8 cellular contexts compared by ENCODE assay signal in the genomic region with DNA sequence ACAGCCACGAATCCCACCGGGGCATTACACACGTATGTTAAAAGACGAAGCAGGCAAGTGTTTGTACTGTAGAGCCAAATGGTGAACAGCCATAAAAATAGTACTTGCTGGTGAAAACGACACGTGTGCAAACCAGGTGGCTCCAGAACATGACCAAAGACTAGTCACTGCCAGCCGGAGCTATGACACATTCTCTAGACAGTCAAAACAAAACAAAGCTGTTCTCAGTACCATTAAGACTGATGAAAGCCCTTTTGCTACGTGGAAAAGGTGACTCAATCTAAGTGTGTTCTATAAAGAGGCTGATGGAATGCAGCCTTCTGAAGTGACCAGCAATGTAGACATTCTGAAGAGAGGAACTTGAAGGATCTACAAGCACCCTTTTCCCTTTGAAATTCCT.
DNase-seq lines count a peak whose midpoint lies in the region; ATAC-seq, FAIRE-seq and TF ChIP-seq lines count a peak whose summit lies in the region.

No MANE protein-coding gene starts in this region.

- no peaks in the 10 kb centered on the region for H3K36me3 ChIP-seq in mesodermal cell (ENCODE audit: control insufficient read depth, insufficient read depth, low read length)

- H3K4me3 ChIP-seq in mesodermal cell (ENCODE audit: extremely low read depth, insufficient read depth, low read length, poor library complexity, severe bottlenecking) = no peak overlapping the region

- DNase-seq in RKO (ENCODE audit: low spot score) = peak; percentile 80
- DNase-seq in NCI-H69 (lab: John Stamatoyannopoulos, UW) = no peak
- DNase-seq in D341Med (ENCODE audit: low spot score) = no peak
- no peak for DNase-seq in H54 (ENCODE audit: insufficient read length, low spot score)
- no peak for DNase-seq in stimulated activated CD4-positive, alpha-beta T cell treated with anti-CD3 and anti-CD28 coated beads, Interleukin-4, amount 100 ng/mL, for 4 hours

- H3K9me3 ChIP-seq in mesodermal cell (ENCODE audit: control insufficient read depth, low read length) = no peaks in the 10 kb centered on the region

- no peak for TF ChIP-seq POLR2A in H54 (IDR thresholded peaks at IDR 0.05; ENCODE audit: low read depth, low read length)

- peaks cover 10% of the 10 kb centered on the region for H3K4me1 ChIP-seq in mesodermal cell (ENCODE audit: control insufficient read depth, insufficient read depth, low read length, poor library complexity, severe bottlenecking)

- FAIRE-seq in H54 (lab: Jason Lieb, UNC) = no peak

- peak; percentile 90 for ATAC-seq in GM18861 (IDR thresholded peaks at IDR 0.05; ENCODE audit: unreplicated experiment)
- ATAC-seq in HG02678 (IDR thresholded peaks at IDR 0.05; ENCODE audit: unreplicated experiment) = peak; percentile 84

- H3K27ac ChIP-seq in mesodermal cell (ENCODE audit: low read depth, low read length, severe bottlenecking) = peak overlapping the region; percentile 95

- 90 to 95% methylated on average over 6 to 7 of the region's 8 CpGs for WGBS in mesodermal cell (ENCODE audit: insufficient coverage in 2 of 2), 2 experiments
